27 cellular contexts compared by ENCODE assay signal in the genomic region with DNA sequence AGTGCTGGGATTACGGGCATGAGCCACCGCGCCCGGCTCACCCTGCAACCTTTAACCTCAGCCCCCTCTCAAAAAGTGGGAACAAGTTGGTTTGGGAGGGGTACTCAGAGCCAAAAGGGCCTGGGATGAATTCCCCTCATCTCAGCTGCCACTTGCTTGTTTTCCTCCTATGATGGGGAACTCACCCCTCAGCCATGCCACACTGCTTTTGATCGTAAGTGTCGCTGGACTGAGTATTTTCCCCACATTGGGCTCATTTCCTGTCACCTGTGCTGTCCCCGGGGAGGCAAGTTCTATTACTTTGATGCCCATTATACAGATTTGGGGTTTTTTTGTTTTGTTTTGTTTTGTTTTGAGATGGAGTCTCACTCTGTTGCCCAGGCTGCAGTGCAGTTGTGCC. TPM values are rescaled to one million over a fixed set of nuclear protein-coding genes. Genes with fewer than 3 reads are reported as not detected.
A peak's percentile ranks its signal among the peaks of the same experiment; 100 is the strongest.
DNase-seq lines count a peak whose midpoint lies in the region; ATAC-seq, FAIRE-seq and TF ChIP-seq lines count a peak whose summit lies in the region.
"Had no signal": no experiment of that assay in that cellular context is flagged by ENCODE, and none has a peak within 500 bp of the region (broad histone marks: within the 10 kb centered on the region; RNA-seq: fewer than 3 reads in every experiment).

No MANE protein-coding gene starts in this region.

- H3K4me3 ChIP-seq in neutrophil (ENCODE audit: low read depth in 1 of 2, low read length in 1 of 2), result peak overlapping the region; percentile 66 to 68
- H3K4me3 ChIP-seq in WERI-Rb-1 (ENCODE audit: low read depth, low read length), result no peak overlapping the region
- H3K4me3 ChIP-seq: breast epithelium, HAP-1, neural progenitor cell, psoas muscle, smooth muscle cell had no signal

- H3K9me3 Mint-ChIP-seq in activated CD4-positive, alpha-beta T cell treated with anti-CD3 and anti-CD28 coated beads, Interleukin-2, amount 10 ng/mL, durations not matched to agents 7 days and 5 days, result no peaks in the 10 kb centered on the region
- H3K9me3 Mint-ChIP-seq in activated T-helper 17 cell treated with anti-CD3 and anti-CD28 coated beads, Interleukin-2, amount 50 U/mL, for 72 hours, result no peaks in the 10 kb centered on the region
- H3K9me3 Mint-ChIP-seq: CD14-positive monocyte, neural progenitor cell had no signal

- ATAC-seq in activated T-helper 17 cell treated with anti-CD3 and anti-CD28 coated beads, Interleukin-2, amount 50 U/mL, for 72 hours (replicated peaks), result no peak
- ATAC-seq in GM19395 (IDR thresholded peaks at IDR 0.05; ENCODE audit: unreplicated experiment), result no peak
- ATAC-seq: psoas muscle had no signal

- peak; percentile 5 for FAIRE-seq in GM12892 (lab: Jason Lieb, UNC)
- FAIRE-seq: GM19239 had no signal

- POLR2A ChIA-PET in activated CD4-positive, alpha-beta T cell treated with anti-CD3 and anti-CD28 coated beads, Interleukin-2, amount 10 ng/mL, durations not matched to agents 7 days and 5 days (lab: Charles Lee), result no interaction called here

- H3K36me3 ChIP-seq in neutrophil, result peaks cover 52% of the 10 kb centered on the region
- H3K36me3 ChIP-seq in WERI-Rb-1, result peaks cover 4% of the 10 kb centered on the region; the same call in 1 of the 2 replicates
- H3K36me3 ChIP-seq: breast epithelium, neural progenitor cell had no signal

- peak overlapping the region; percentile 99 for H3K27ac Mint-ChIP-seq in activated CD4-positive, alpha-beta T cell treated with anti-CD3 and anti-CD28 coated beads, Interleukin-2, amount 10 ng/mL, durations not matched to agents 7 days and 5 days
- peak overlapping the region; percentile 75 for H3K27ac Mint-ChIP-seq in activated T-helper 17 cell treated with anti-CD3 and anti-CD28 coated beads, Interleukin-2, amount 50 U/mL, for 72 hours
- H3K27ac Mint-ChIP-seq: neural progenitor cell had no signal

- H3K4me1 Mint-ChIP-seq in activated CD4-positive, alpha-beta T cell treated with anti-CD3 and anti-CD28 coated beads, Interleukin-2, amount 10 ng/mL, durations not matched to agents 7 days and 5 days, result peaks cover 62% of the 10 kb centered on the region
- peaks cover 14% of the 10 kb centered on the region for H3K4me1 Mint-ChIP-seq in activated T-helper 17 cell treated with anti-CD3 and anti-CD28 coated beads, Interleukin-2, amount 50 U/mL, for 72 hours

- no peak for TF ChIP-seq CTCF in neutrophil (IDR thresholded peaks at IDR 0.05)
- no peak for TF ChIP-seq CTCF in WERI-Rb-1 (IDR thresholded peaks at IDR 0.05; ENCODE audit: low read depth, low read length)

- no peaks in the 10 kb centered on the region for H3K27me3 Mint-ChIP-seq in activated CD4-positive, alpha-beta T cell treated with anti-CD3 and anti-CD28 coated beads, Interleukin-2, amount 10 ng/mL, durations not matched to agents 7 days and 5 days
- H3K27me3 Mint-ChIP-seq in activated T-helper 17 cell treated with anti-CD3 and anti-CD28 coated beads, Interleukin-2, amount 50 U/mL, for 72 hours, result no peaks in the 10 kb centered on the region

- TF ChIP-seq POLR2A in GM12892 (IDR thresholded peaks at IDR 0.05; ENCODE audit: low read depth, low read length), result no peak

- H3K27me3 ChIP-seq in neutrophil, result no peaks in the 10 kb centered on the region
- no peaks in the 10 kb centered on the region for H3K27me3 ChIP-seq in WERI-Rb-1 (ENCODE audit: insufficient read depth, low read depth, severe bottlenecking)
- H3K27me3 ChIP-seq: breast epithelium, dorsolateral prefrontal cortex, neural progenitor cell had no signal

- H3K4me1 ChIP-seq in neutrophil (ENCODE audit: control insufficient read depth in 1 of 2, insufficient read depth in 1 of 2, low read depth in 1 of 2, low read length in 1 of 2), result peaks cover 58 to 64% of the 10 kb centered on the region in 2 experiments
- H3K4me1 ChIP-seq: HAP-1, psoas muscle had no signal

- H3K36me3 Mint-ChIP-seq in activated CD4-positive, alpha-beta T cell treated with anti-CD3 and anti-CD28 coated beads, Interleukin-2, amount 10 ng/mL, durations not matched to agents 7 days and 5 days (ENCODE audit: low read depth), result peaks cover 23% of the 10 kb centered on the region
- peaks cover 48% of the 10 kb centered on the region for H3K36me3 Mint-ChIP-seq in activated T-helper 17 cell treated with anti-CD3 and anti-CD28 coated beads, Interleukin-2, amount 50 U/mL, for 72 hours (ENCODE audit: low read depth)
- H3K36me3 Mint-ChIP-seq: neural progenitor cell had no signal

- H3K27ac ChIP-seq in neutrophil (peak overlapping the region; percentile 100), WERI-Rb-1 (no peak overlapping the region)
- H3K27ac ChIP-seq: breast epithelium, dorsolateral prefrontal cortex, neural progenitor cell, psoas muscle, VCaP had no signal

- CTCF ChIA-PET in activated CD4-positive, alpha-beta T cell treated with anti-CD3 and anti-CD28 coated beads, Interleukin-2, amount 10 ng/mL, durations not matched to agents 7 days and 5 days (lab: Charles Lee), result interaction anchor here (0.7 to 5.5 kb wide), 7 partner anchors 10 to 86 kb away, joined by 3 to 34 read pairs (median 3); no protein-coding TSS in a partner anchor

- H3K4me3 Mint-ChIP-seq in activated CD4-positive, alpha-beta T cell treated with anti-CD3 and anti-CD28 coated beads, Interleukin-2, amount 10 ng/mL, durations not matched to agents 7 days and 5 days, result no peak overlapping the region
- H3K4me3 Mint-ChIP-seq in activated T-helper 17 cell treated with anti-CD3 and anti-CD28 coated beads, Interleukin-2, amount 50 U/mL, for 72 hours, result peak overlapping the region; percentile 97

- peak; percentile 50 for DNase-seq in activated CD4-positive, alpha-beta T cell treated with anti-CD3 and anti-CD28 coated beads, Interleukin-2, amount 10 ng/mL, durations not matched to agents 7 days and 5 days
- no peak for DNase-seq in activated CD4-positive, alpha-beta T cell treated with anti-CD3 and anti-CD28 coated beads, Interleukin-2, amount 50 U/mL, for 4 hours
- no peak for DNase-seq in GM12892 (ENCODE audit: insufficient read length)
- DNase-seq in NOMO-1 (lab: John Stamatoyannopoulos, UW; ENCODE audit: unreplicated experiment in 2 of 2), result no peak
- no peak for DNase-seq in WERI-Rb-1
- DNase-seq: DND-41; dorsolateral prefrontal cortex; foreskin melanocyte; KG1; NCI-H2029; NCI-H446 treated with DMSO at 0.1 percent for 48 hours; NK-92 treated with Interleukin-12 subunit alpha and Interleukin-12 subunit beta, amount 100 ng/mL, for 24 hours had no signal

- H3K9me3 ChIP-seq in neutrophil, result no peaks in the 10 kb centered on the region
- no peaks in the 10 kb centered on the region for H3K9me3 ChIP-seq in WERI-Rb-1 (ENCODE audit: severe bottlenecking)
- H3K9me3 ChIP-seq: breast epithelium, HAP-1, psoas muscle had no signal

RNA-seq across cellular contexts. Expression of gene R3HDM4, which starts 6.5 kb away (rescaled TPM):
- total RNA-seq in activated CD4-positive, alpha-beta T cell treated with anti-CD3 and anti-CD28 coated beads, Interleukin-2, amount 10 ng/mL, durations not matched to agents 7 days and 5 days, result 100 to 1,000 TPM; 120 to 121 TPM
- 25.0 TPM for polyA plus RNA-seq in GM12892 (2012; ENCODE audit: missing spikeins)
- total RNA-seq in activated T-helper 17 cell treated with anti-CD3 and anti-CD28 coated beads, Interleukin-2, amount 50 U/mL, for 72 hours, result 10 to 100 TPM; 78.5 to 79.3 TPM

RNA-seq across cellular contexts. Expression of gene KISS1R, which starts 10.7 kb away (rescaled TPM):
- 1 to 10 TPM in 1 of 2 experiments, under 1 TPM in 1; 0.72 to 1.1 TPM for total RNA-seq in activated CD4-positive, alpha-beta T cell treated with anti-CD3 and anti-CD28 coated beads, Interleukin-2, amount 10 ng/mL, durations not matched to agents 7 days and 5 days
- polyA plus RNA-seq in GM12892 (2012; ENCODE audit: missing spikeins), result 0.36 TPM
- 10 to 100 TPM; 17.5 to 53.1 TPM for total RNA-seq in activated T-helper 17 cell treated with anti-CD3 and anti-CD28 coated beads, Interleukin-2, amount 50 U/mL, for 72 hours
- total RNA-seq: A673, mesenteric fat pad, psoas muscle, smooth muscle cell had no signal
- polyA plus RNA-seq: CD14-positive monocyte had no signal

RNA-seq across cellular contexts. Expression of gene RNU6-9, which starts 13.2 kb away (rescaled TPM):
- not detected for total RNA-seq in activated CD4-positive, alpha-beta T cell treated with anti-CD3 and anti-CD28 coated beads, Interleukin-2, amount 10 ng/mL, durations not matched to agents 7 days and 5 days
- not detected for polyA plus RNA-seq in GM12892 (2012; ENCODE audit: missing spikeins)
- total RNA-seq in activated T-helper 17 cell treated with anti-CD3 and anti-CD28 coated beads, Interleukin-2, amount 50 U/mL, for 72 hours, result not detected
- total RNA-seq: A673, breast epithelium, dorsolateral prefrontal cortex, epithelial cell of proximal tubule, mesenteric fat pad, psoas muscle, smooth muscle cell had no signal
- polyA plus RNA-seq: CD14-positive monocyte, psoas muscle, smooth muscle cell, thymus had no signal

RNA-seq across cellular contexts. Expression of gene MED16, which starts 13.5 kb away (rescaled TPM):
- total RNA-seq in activated CD4-positive, alpha-beta T cell treated with anti-CD3 and anti-CD28 coated beads, Interleukin-2, amount 10 ng/mL, durations not matched to agents 7 days and 5 days, result 10 to 100 TPM; 72.5 to 88.1 TPM
- polyA plus RNA-seq in GM12892 (2012; ENCODE audit: missing spikeins), result 7.4 TPM
- 10 to 100 TPM; 60.4 to 64.1 TPM for total RNA-seq in activated T-helper 17 cell treated with anti-CD3 and anti-CD28 coated beads, Interleukin-2, amount 50 U/mL, for 72 hours

RNA-seq across cellular contexts. Expression of gene ARID3A, which starts 19.4 kb away (rescaled TPM):
- 10 to 100 TPM; 25.8 to 28.4 TPM for total RNA-seq in activated CD4-positive, alpha-beta T cell treated with anti-CD3 and anti-CD28 coated beads, Interleukin-2, amount 10 ng/mL, durations not matched to agents 7 days and 5 days
- 20.7 TPM for polyA plus RNA-seq in GM12892 (2012; ENCODE audit: missing spikeins)
- total RNA-seq in activated T-helper 17 cell treated with anti-CD3 and anti-CD28 coated beads, Interleukin-2, amount 50 U/mL, for 72 hours, result 10 to 100 TPM; 50.3 to 79.3 TPM

Comparison
In these comparisons a context has a peak if more than half of its experiments do, and no peak if none do; other contexts are left out.
1. RNA of gene KISS1R, which starts 10.7 kb away (total RNA-seq): 17.5 to 53.1 TPM in activated T-helper 17 cell treated with anti-CD3 and anti-CD28 coated beads, Interleukin-2, amount 50 U/mL, for 72 hours; 0.72 to 1.1 TPM in activated CD4-positive, alpha-beta T cell treated with anti-CD3 and anti-CD28 coated beads, Interleukin-2, amount 10 ng/mL, durations not matched to agents 7 days and 5 days; every median in the first group is over 4 times any median in the second.